ENCODE assay signal across 1 cellular context in genomic region chrX:52934704-52935468, GRCh38.
TF ChIP-seq lines count a peak whose summit lies in the region.

No MANE protein-coding gene starts in this region.

TF ChIP-seq in HepG2, 621 proteins besides CTCF, POLR2A, EP300 and RAD21 (continued from another document and continues in another):
- TF ChIP-seq ZNF318 (CRISPR knock-in tag; IDR thresholded peaks at IDR 0.05), result no peak
- no peak for TF ChIP-seq ZNF350 (CRISPR knock-in tag; IDR thresholded peaks at IDR 0.05; ENCODE audit: borderline replicate concordance, low read depth)
- TF ChIP-seq GABPA (IDR thresholded peaks at IDR 0.05; ENCODE audit: low read depth, low read length), result peak; percentile 79
- peak; percentile 93 for TF ChIP-seq GABPA (CRISPR knock-in tag; IDR thresholded peaks at IDR 0.05; ENCODE audit: low read depth)
- TF ChIP-seq SOX5 (CRISPR knock-in tag; IDR thresholded peaks at IDR 0.05; ENCODE audit: borderline replicate concordance), result peak; percentile 37; the same call in 1 of the 2 replicates
- no peak for TF ChIP-seq ZNF513 (CRISPR knock-in tag; conservative IDR thresholded peaks at IDR 0.05)
- no peak for TF ChIP-seq CREB3 (CRISPR knock-in tag; IDR thresholded peaks at IDR 0.05)
- TF ChIP-seq ZNF232 (CRISPR knock-in tag; IDR thresholded peaks at IDR 0.05; ENCODE audit: borderline replicate concordance), result peak; percentile 21; the same call in 1 of the 2 replicates
- no peak for TF ChIP-seq ZNF124 (CRISPR knock-in tag; IDR thresholded peaks at IDR 0.05)
- TF ChIP-seq MBD4 (IDR thresholded peaks at IDR 0.05; ENCODE audit: borderline replicate concordance, low read length), result no peak
- no peak for TF ChIP-seq ZFP62 (CRISPR knock-in tag; IDR thresholded peaks at IDR 0.05)
- no peak for TF ChIP-seq TIGD3 (CRISPR knock-in tag; IDR thresholded peaks at IDR 0.05; ENCODE audit: borderline replicate concordance)
- TF ChIP-seq HMGA1 (CRISPR knock-in tag; conservative IDR thresholded peaks at IDR 0.05), result no peak
- no peak; the same call in 1 of the 2 replicates for TF ChIP-seq TFDP1 (CRISPR knock-in tag; IDR thresholded peaks at IDR 0.05; ENCODE audit: borderline replicate concordance)
- 0 out of 2 replicates have a peak, but pooled peaks have one; percentile 12 for TF ChIP-seq ZNF768 (CRISPR knock-in tag; IDR thresholded peaks at IDR 0.05)
- no peak for TF ChIP-seq ZNF33A (CRISPR knock-in tag; IDR thresholded peaks at IDR 0.05; ENCODE audit: borderline replicate concordance)
- no peak for TF ChIP-seq DR1 (CRISPR knock-in tag; IDR thresholded peaks at IDR 0.05)
- no peak for TF ChIP-seq MAF1 (CRISPR knock-in tag; IDR thresholded peaks at IDR 0.05; ENCODE audit: borderline replicate concordance)
- TF ChIP-seq MIER3 (CRISPR knock-in tag; IDR thresholded peaks at IDR 0.05; ENCODE audit: borderline replicate concordance), result no peak
- no peak for TF ChIP-seq ZNF839 (CRISPR knock-in tag; IDR thresholded peaks at IDR 0.05; ENCODE audit: borderline replicate concordance)
- TF ChIP-seq NFAT5 (CRISPR knock-in tag; IDR thresholded peaks at IDR 0.05), result no peak
- TF ChIP-seq ZNF468 (CRISPR knock-in tag; IDR thresholded peaks at IDR 0.05), result no peak
- 0 out of 2 replicates have a peak, but pooled peaks have one; percentile 24 for TF ChIP-seq ZNF274 (CRISPR knock-in tag; IDR thresholded peaks at IDR 0.05)
- TF ChIP-seq MLXIP (CRISPR knock-in tag; IDR thresholded peaks at IDR 0.05; ENCODE audit: borderline replicate concordance), result no peak
- TF ChIP-seq NCOR1 (IDR thresholded peaks at IDR 0.05; ENCODE audit: borderline replicate concordance, low read length), result no peak; the same call in 1 of the 2 replicates
- peak; percentile 54; the same call in 1 of the 2 replicates for TF ChIP-seq TOE1 (CRISPR knock-in tag; IDR thresholded peaks at IDR 0.05)
- no peak for TF ChIP-seq DZIP1 (CRISPR knock-in tag; IDR thresholded peaks at IDR 0.05)
- no peak for TF ChIP-seq ZNF7 (CRISPR knock-in tag; IDR thresholded peaks at IDR 0.05)
- no peak for TF ChIP-seq NONO (IDR thresholded peaks at IDR 0.05)
- TF ChIP-seq NONO (CRISPR knock-in tag; conservative IDR thresholded peaks at IDR 0.05), result peak; percentile 39; the same call in 1 of the 2 replicates
- TF ChIP-seq TSC22D2 (CRISPR knock-in tag; IDR thresholded peaks at IDR 0.05; ENCODE audit: borderline replicate concordance), result no peak
